Comparison of ENCODE assay signal across 23 cellular contexts in genomic region chr10:97066877-97067555, GRCh38.
"Had no signal": no experiment of that assay in that cellular context is flagged by ENCODE, and none has a peak within 500 bp of the region (broad histone marks: within the 10 kb centered on the region; RNA-seq: fewer than 3 reads in every experiment).

No MANE protein-coding gene starts in this region.

- H3K27me3 ChIP-seq: Peyer's patch had no signal

- H3K9me2 ChIP-seq: SK-N-SH had no signal

- DNase-seq: activated CD4-positive, alpha-beta T cell treated with anti-CD3 and anti-CD28 coated beads, Interleukin-2, amount 10 ng/mL, durations not matched to agents 24 days and 14 days; activated CD4-positive, alpha-beta T cell treated with anti-CD3 and anti-CD28 coated beads, Interleukin-2, amount 50 U/mL, for 4 hours; activated CD8-positive, alpha-beta T cell treated with anti-CD3 and anti-CD28 coated beads, Interleukin-2, amount 10 ng/mL, durations not matched to agents 7 days and 5 days; activated gamma-delta T cell treated with Interleukin-2 at 50 U/mL for 16 hours; activated naive CD4-positive, alpha-beta T cell treated with anti-CD3 and anti-CD28 coated beads for 36 hours; activated T-cell treated with anti-CD3 and anti-CD28 coated beads, Interleukin-2, amount 50 U/mL, for 24 hours; anterior cingulate cortex; KBM-7; NCI-H1105 treated with DMSO at 0.1 percent for 48 hours; NCI-H1436 treated with DMSO at 0.1 percent for 48 hours; NCI-H1694 treated with DMSO at 0.1 percent for 48 hours; NCI-H2029; NCI-H510A; NCI-H748 treated with DMSO at 0.1 percent for 48 hours; NK-92 treated with Interleukin-12 subunit alpha and Interleukin-12 subunit beta, amount 100 ng/mL, for 24 hours; PC-3; Peyer's patch; RPMI8226; SHP77 treated with DMSO at 0.1 percent for 48 hours; SK-N-SH had no signal

- H3K27ac ChIP-seq: Peyer's patch, SJSA1 had no signal

- H3K4me3 ChIP-seq: Peyer's patch, SJSA1 had no signal

- H3K4me2 ChIP-seq: SK-N-SH had no signal

- H3K4me1 ChIP-seq: Peyer's patch, SJSA1 had no signal

- FAIRE-seq: bronchial epithelial cell, TTC549 had no signal

- H3K36me3 ChIP-seq: Peyer's patch, SJSA1 had no signal

- H3K9me3 ChIP-seq: Peyer's patch, SK-N-SH had no signal

- H3K9ac ChIP-seq: SK-N-SH had no signal
